Comparison of ENCODE assay signal across 13 cellular contexts in the genomic region with DNA sequence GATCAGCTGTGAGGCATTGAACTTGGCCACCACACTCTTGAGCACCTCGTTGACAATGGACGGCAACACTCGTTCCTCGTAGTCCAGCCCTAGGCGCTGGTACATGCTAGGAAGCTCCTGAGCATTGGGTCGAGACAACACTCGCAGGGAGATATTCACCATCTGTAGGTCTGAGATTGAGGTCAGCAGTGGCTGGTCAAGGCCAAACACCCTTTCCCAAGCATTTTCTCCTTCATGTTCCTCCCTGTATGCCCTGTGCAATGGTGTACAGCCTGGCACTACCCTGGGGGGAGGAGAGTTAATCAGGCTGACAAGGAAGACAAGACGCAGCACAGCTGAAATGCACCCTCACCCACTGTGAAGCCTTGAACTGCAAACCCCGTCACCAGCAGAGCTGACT. TPM values are rescaled to one million over a fixed set of nuclear protein-coding genes. Genes with fewer than 3 reads are reported as not detected.
A peak's percentile ranks its signal among the peaks of the same experiment; 100 is the strongest.
DNase-seq lines count a peak whose midpoint lies in the region; ATAC-seq and TF ChIP-seq lines count a peak whose summit lies in the region.
"Had no signal": no experiment of that assay in that cellular context is flagged by ENCODE, and none has a peak within 500 bp of the region (broad histone marks: within the 10 kb centered on the region; RNA-seq: fewer than 3 reads in every experiment).

No MANE protein-coding gene starts in this region.

- peaks cover 18 to 47% of the 10 kb centered on the region in 2 donors for H3K36me3 ChIP-seq in psoas muscle (ENCODE audit: insufficient read depth in 1 of 2, low read depth in 1 of 2)

- intact Hi-C loops in psoas muscle (cut with DNase I): loop anchor here in 1 of 2 donors (5.0 kb wide), 1 partner anchor 49 kb away; a partner anchor contains a TSS

- peaks cover 36% of the 10 kb centered on the region for H3K4me1 ChIP-seq in psoas muscle

- peaks cover 38% of the 10 kb centered on the region for H3K4me1 Mint-ChIP-seq in central memory CD8-positive, alpha-beta T cell

- no peaks in the 10 kb centered on the region for H3K27me3 ChIP-seq in psoas muscle (ENCODE audit: insufficient read depth in 3 of 3, low read length in 2 of 3)
- H3K27me3 ChIP-seq: sigmoid colon had no signal

- no peak overlapping the region for H3K27ac Mint-ChIP-seq in central memory CD8-positive, alpha-beta T cell (ENCODE audit: low read depth)

- ATAC-seq in central memory CD8-positive, alpha-beta T cell (replicated peaks; ENCODE audit: extremely low read depth, poor library complexity, severe bottlenecking): no peak
- no peak for ATAC-seq in psoas muscle

- H3K9me3 ChIP-seq in psoas muscle: no peaks in the 10 kb centered on the region
- H3K9me3 ChIP-seq: sigmoid colon had no signal

- TF ChIP-seq CTCF in GM12864 (IDR thresholded peaks at IDR 0.05; ENCODE audit: low read depth, low read length, missing control alignments): no peak
- TF ChIP-seq CTCF in NB4 (IDR thresholded peaks at IDR 0.05; ENCODE audit: low read depth, low read length): no peak
- TF ChIP-seq CTCF in psoas muscle (IDR thresholded peaks at IDR 0.05): no peak

- 82 to 92% (median 83%) methylated on average over 9 of the region's 9 CpGs for WGBS in psoas muscle, 3 donors

- no peak for TF ChIP-seq POLR2A in NB4 (IDR thresholded peaks at IDR 0.05; ENCODE audit: extremely low read depth, insufficient read length)

- peak overlapping the region; percentile 94 for H3K4me3 Mint-ChIP-seq in central memory CD8-positive, alpha-beta T cell

- no peak overlapping the region for H3K27ac ChIP-seq in psoas muscle

- DNase-seq in GM12864 (ENCODE audit: low read depth): no peak
- DNase-seq in NB4 (ENCODE audit: low read depth): no peak
- no peak for DNase-seq in central memory CD8-positive, alpha-beta T cell (ENCODE audit: low spot score in 2 of 2)
- no peak for DNase-seq in psoas muscle
- DNase-seq in COLO668 (lab: John Stamatoyannopoulos, UW; ENCODE audit: unreplicated experiment): no peak
- DNase-seq in NOMO-1 (lab: John Stamatoyannopoulos, UW; ENCODE audit: unreplicated experiment in 2 of 2): no peak
- no peak for DNase-seq in stimulated activated CD4-positive, alpha-beta T cell treated with anti-CD3 and anti-CD28 coated beads, Interleukin-12 subunit alpha, Interleukin-12 subunit beta, amount 100 ng/mL, for 4 hours
- no peak for DNase-seq in 8988T
- DNase-seq: activated CD4-positive, alpha-beta T cell treated with anti-CD3 and anti-CD28 coated beads for 1 hour; NCI-H524 treated with DMSO at 0.1 percent for 48 hours; sigmoid colon had no signal

- H3K4me3 ChIP-seq in GM12864 (ENCODE audit: low read depth, low read length): peak overlapping the region; percentile 73; the same call in 1 of the 2 replicates
- H3K4me3 ChIP-seq in NB4 (ENCODE audit: low read depth, low read length): peak overlapping the region; percentile 97
- H3K4me3 ChIP-seq in psoas muscle: peak overlapping the region; percentile 90

- peaks cover 38% of the 10 kb centered on the region for H3K36me3 Mint-ChIP-seq in central memory CD8-positive, alpha-beta T cell (ENCODE audit: insufficient read depth)

- H3K27me3 Mint-ChIP-seq in central memory CD8-positive, alpha-beta T cell: no peaks in the 10 kb centered on the region

- H3K9me3 Mint-ChIP-seq in central memory CD8-positive, alpha-beta T cell: no peaks in the 10 kb centered on the region

RNA-seq across cellular contexts. Expression of a gene that starts 2.0 kb away (rescaled TPM):
- 100 to 1,000 TPM; 137 to 278 (median 180) TPM for total RNA-seq in psoas muscle
- polyA plus RNA-seq in psoas muscle: 100 to 1,000 TPM; 176 to 381 (median 208) TPM

RNA-seq across cellular contexts. Expression of a gene that starts 2.3 kb away (rescaled TPM):
- 10 to 100 TPM; 30.1 to 59.4 (median 44.8) TPM for total RNA-seq in psoas muscle
- 10 to 100 TPM; 26.6 to 66.5 (median 50.4) TPM for polyA plus RNA-seq in psoas muscle

RNA-seq across cellular contexts. Expression of a gene that starts 17.3 kb away (rescaled TPM):
- 1 to 10 TPM; 3.6 to 7.6 (median 4.6) TPM for total RNA-seq in psoas muscle
- polyA plus RNA-seq in psoas muscle: 1 to 10 TPM; 1.3 to 2.6 (median 2.1) TPM
- total RNA-seq: H4 had no signal

RNA-seq across cellular contexts. Expression of a gene that starts 24.6 kb away (rescaled TPM):
- total RNA-seq in psoas muscle: 100 to 1,000 TPM in 2 of 4 donors, 10 to 100 TPM in 2; 80.4 to 110 (median 95.6) TPM
- 100 to 1,000 TPM; 223 to 269 (median 247) TPM for polyA plus RNA-seq in psoas muscle

RNA-seq across cellular contexts. Expression of a gene that starts 24.8 kb away (rescaled TPM):
- total RNA-seq in psoas muscle: not detected
- polyA plus RNA-seq in psoas muscle: not detected
- total RNA-seq: H4, HT1080, sigmoid colon had no signal
- polyA plus RNA-seq: sigmoid colon had no signal
